Comparison of ENCODE assay signal across 9 cellular contexts in genomic region chr3:119362940-119363725, GRCh38.
"Had no signal": no experiment of that assay in that cellular context is flagged by ENCODE, and none has a peak within 500 bp of the region (broad histone marks: within the 10 kb centered on the region; RNA-seq: fewer than 3 reads in every experiment).

No MANE protein-coding gene starts in this region.

- DNase-seq: GM23248, GOT3, H9, HCEC 1CT, IMR-90, KG1 had no signal

- H3K27ac ChIP-seq: GM23248 had no signal

- FAIRE-seq: H54, HTR-8/SVneo, K562 had no signal

- ATAC-seq: K562 had no signal

- H3K4me3 ChIP-seq: GM23248, K562 had no signal
